1 cellular context compared by ENCODE assay signal in genomic region chrX:107677909-107678308, GRCh38.
A peak's percentile ranks its signal among the peaks of the same experiment; 100 is the strongest.
TF ChIP-seq lines count a peak whose summit lies in the region.

No MANE protein-coding gene starts in this region.

TF ChIP-seq in GM12878, 131 proteins besides CTCF, POLR2A, EP300 and RAD21 (continued from another document):
- TF ChIP-seq POLR2AphosphoS2 (IDR thresholded peaks at IDR 0.05; ENCODE audit: low read depth, low read length) = no peak
- no peak for TF ChIP-seq CEBPZ (IDR thresholded peaks at IDR 0.05; ENCODE audit: low read depth, low read length)
- TF ChIP-seq ELK1 (IDR thresholded peaks at IDR 0.05; ENCODE audit: low read depth, low read length) = no peak
- no peak for TF ChIP-seq PKNOX1 (IDR thresholded peaks at IDR 0.05)
- TF ChIP-seq WRNIP1 (IDR thresholded peaks at IDR 0.05; ENCODE audit: borderline replicate concordance, low read depth, low read length) = no peak
- TF ChIP-seq POU2F2 (IDR thresholded peaks at IDR 0.05; ENCODE audit: borderline replicate concordance, low read depth, low read length) = no peak
- TF ChIP-seq HDAC6 (IDR thresholded peaks at IDR 0.05; ENCODE audit: unreplicated experiment) = no peak
- 0 out of 2 replicates have a peak, but pooled peaks have one; percentile 50 for TF ChIP-seq ZNF687 (IDR thresholded peaks at IDR 0.05)
- no peak for TF ChIP-seq RELB (IDR thresholded peaks at IDR 0.05; ENCODE audit: low read depth)
- peak in 1 of 2 experiments; percentile 41; a peak in 1 of 4 replicates for TF ChIP-seq BHLHE40 (IDR thresholded peaks at IDR 0.05; ENCODE audit: borderline replicate concordance in 1 of 2, low read depth in 2 of 2, low read length in 1 of 2)
